In genomic region chr3:48157950-48158376, GRCh38 we compare ENCODE assay signal across 8 cellular contexts. TPM values are rescaled to one million over a fixed set of nuclear protein-coding genes. Genes with fewer than 3 reads are reported as not detected.
DNase-seq lines count a peak whose midpoint lies in the region; ATAC-seq, FAIRE-seq and TF ChIP-seq lines count a peak whose summit lies in the region.

No MANE protein-coding gene starts in this region.

- 0 out of 2 replicates have a peak overlapping the region, but pooled peaks have one; percentile 41 for H2AFZ ChIP-seq in K562 (ENCODE audit: low read depth, low read length)

- TF ChIP-seq RAD21 in A549 (conservative IDR thresholded peaks at IDR 0.05 in 1 of 2, IDR thresholded peaks at IDR 0.05 in 1 of 2) = peak; percentile 43 to 52; a peak in 4 of 5 replicates
- TF ChIP-seq RAD21 in K562 (CRISPR knock-in tag; conservative IDR thresholded peaks at IDR 0.05 in 1 of 2, IDR thresholded peaks at IDR 0.05 in 1 of 2) = peak; percentile 59 to 75

- in situ Hi-C loops in K562 (cut with MboI) = loop anchor here (10.0 kb wide), 2 partner anchors 293 to 633 kb away; no protein-coding TSS in a partner anchor

- H4K20me1 ChIP-seq in K562 (replicated peaks; ENCODE audit: control insufficient read depth, insufficient read depth, low read length) = no peaks in the 10 kb centered on the region; the same call in 1 of the 2 replicates

- H3K9ac ChIP-seq in K562 (ENCODE audit: insufficient read depth in 1 of 2, low read depth in 2 of 2, low read length in 2 of 2) = no peak overlapping the region

- H3K4me3 ChIP-seq in A549 (no peak overlapping the region), H7 (ENCODE audit: insufficient read depth, low read depth, low read length) (no peak overlapping the region), K562 (no peak overlapping the region)

- TF ChIP-seq CTCF in A549 (IDR thresholded peaks at IDR 0.05) = peak; percentile 54
- TF ChIP-seq CTCF in K562 (IDR thresholded peaks at IDR 0.05 in 2 of 3, conservative IDR thresholded peaks at IDR 0.05 in 1 of 3; ENCODE audit: insufficient read depth in 2 of 3, low read depth in 1 of 3, low read length in 3 of 3) = peak; percentile 87 to 96 (median 93)

- peak overlapping the region; percentile 5; the same call in 1 of the 3 replicates for H3K4me2 ChIP-seq in A549
- peak overlapping the region; percentile 30; the same call in 1 of the 2 replicates for H3K4me2 ChIP-seq in K562 (ENCODE audit: insufficient read depth, low read length)

- H3K79me2 ChIP-seq in K562 (ENCODE audit: control insufficient read depth, insufficient read depth, low read length) = no peaks in the 10 kb centered on the region

- CTCF ChIA-PET in A549 (lab: Yijun Ruan, JAX) = interaction anchor here (0.6 to 2.8 kb wide), 22 partner anchors 9 to 634 kb away, joined by 3 to 12 read pairs (median 4); no protein-coding TSS in a partner anchor
- CTCF ChIA-PET in K562 (lab: Yijun Ruan, JAX; ENCODE audit: low intra/inter-chr PET ratio) = interaction anchor here (0.6 to 1.8 kb wide), 3 partner anchors 331 to 736 kb away, joined by 4 to 5 read pairs (median 4); no protein-coding TSS in a partner anchor

- ATAC-seq in A549 (peak; percentile 51 to 65; a peak in 4 of 6 replicates), K562 (peak; percentile 92), HG03025 (IDR thresholded peaks at IDR 0.05; ENCODE audit: low FRiP score, unreplicated experiment) (no peak)

- no peak for TF ChIP-seq EP300 in A549 (IDR thresholded peaks at IDR 0.05)
- no peak for TF ChIP-seq EP300 in K562 (IDR thresholded peaks at IDR 0.05; ENCODE audit: low read length)

- peaks cover 36% of the 10 kb centered on the region for H3K4me1 ChIP-seq in A549
- peaks cover 0 to 12% of the 10 kb centered on the region in 2 experiments; a peak in 4 of 5 replicates for H3K4me1 ChIP-seq in K562 (replicated peaks in 1 of 2; ENCODE audit: control insufficient read depth in 2 of 2, insufficient read depth in 2 of 2, low read length in 2 of 2)

- no peak for TF ChIP-seq POLR2A in A549 (IDR thresholded peaks at IDR 0.05; ENCODE audit: low read length)
- no peak; the same call in 1 of the 2 replicates for TF ChIP-seq POLR2A in K562 (conservative IDR thresholded peaks at IDR 0.05)

- intact Hi-C loops in K562 (cut with micrococcal nuclease) = loop anchor here (5.0 to 10.0 kb wide), 2 partner anchors 71 to 443 kb away; no protein-coding TSS in a partner anchor

- H3K36me3 ChIP-seq in H7 (replicated peaks; ENCODE audit: control insufficient read depth, insufficient read depth, low read length) = peaks cover 24% of the 10 kb centered on the region
- peaks cover 49% of the 10 kb centered on the region; the same call in 2 of the 3 replicates for H3K36me3 ChIP-seq in K562 (ENCODE audit: control insufficient read depth, insufficient read depth, low read length)

- no peak for FAIRE-seq in A549 (lab: Jason Lieb, UNC)
- peak; percentile 79 for FAIRE-seq in K562 (lab: Jason Lieb, UNC)

- H3K9me3 ChIP-seq in A549 = no peaks in the 10 kb centered on the region
- no peaks in the 10 kb centered on the region for H3K9me3 ChIP-seq in K562 (replicated peaks; ENCODE audit: control insufficient read depth, insufficient read depth, low read depth, low read length)

- H3K27ac ChIP-seq in A549 (peak overlapping the region in 1 of 2 experiments; percentile 54; a peak in 3 of 6 replicates), K562 (ENCODE audit: extremely low read depth, low read depth, low read length) (no peak overlapping the region)

- WGBS in A549 (ENCODE audit: missing lambda C conversion rate) = 56% methylated on average over 5 of the region's 5 CpGs
- WGBS in K562 (ENCODE audit: insufficient coverage, low coverage, missing lambda C conversion rate) = 27% methylated on average over 5 of the region's 5 CpGs

- H3K9me1 ChIP-seq in K562 (ENCODE audit: control insufficient read depth, insufficient read depth, low read length) = no peaks in the 10 kb centered on the region

- DNase-seq in A549 (ENCODE audit: low read depth in 1 of 2, low spot score in 1 of 2) (peak; percentile 53 to 58), H7 (peak; percentile 74), SW480 (ENCODE audit: low spot score) (peak; percentile 28), K562 (ENCODE audit: extremely low read depth in 1 of 4, low spot score in 3 of 4) (peak; percentile 80 to 86 (median 82)), inferior parietal cortex (ENCODE audit: extremely low spot score) (peak; percentile 50), DMS153 treated with DMSO at 0.1 percent for 48 hours (lab: John Stamatoyannopoulos, UW; ENCODE audit: unreplicated experiment) (no peak)
- peak; percentile 60 for DNase-seq in stimulated activated CD4-positive, alpha-beta T cell treated with anti-CD3 and anti-CD28 coated beads, Interleukin-15, amount 100 ng/mL, for 24 hours

- H3K27me3 ChIP-seq in H7 (ENCODE audit: control insufficient read depth, insufficient read depth, low read length) (no peaks in the 10 kb centered on the region), K562 (ENCODE audit: control insufficient read depth in 2 of 2, insufficient read depth in 2 of 2, low read length in 2 of 2) (no peaks in the 10 kb centered on the region)

- no TSS peak for BruUV-seq in K562 (replicated peaks; lab: Mats Ljungman, UMichigan)

- POLR2A ChIA-PET in A549 (lab: Yijun Ruan, JAX) (no interaction called here), K562 (lab: Yijun Ruan, JAX) (interaction anchor here (0.5 to 1.3 kb wide), 7 partner anchors 9 to 876 kb away, joined by 3 to 7 read pairs (median 4); no protein-coding TSS in a partner anchor)

TF ChIP-seq in A549, 52 proteins besides CTCF, POLR2A, EP300 and RAD21:
- TF ChIP-seq TP53 (CRISPR knock-in tag; IDR thresholded peaks at IDR 0.05) = no peak
- no peak for TF ChIP-seq FOXS1 (CRISPR knock-in tag; IDR thresholded peaks at IDR 0.05)
- TF ChIP-seq SMC3 (IDR thresholded peaks at IDR 0.05) = 0 out of 3 replicates have a peak, but pooled peaks have one; percentile 22

TF ChIP-seq in K562, 482 proteins besides CTCF, POLR2A, EP300 and RAD21 (continues in another document):
- TF ChIP-seq CC2D1A (IDR thresholded peaks at IDR 0.05) (peak; percentile 49; the same call in 1 of the 2 replicates), HNRNPH1 (optimal IDR thresholded peaks at IDR 0.05; ENCODE audit: low read depth, low read length) (no peak), ETS1 (conservative IDR thresholded peaks at IDR 0.05; ENCODE audit: control insufficient read depth, low read depth, low read length) (0 out of 2 replicates have a peak, but pooled peaks have one; percentile 23), ARID1B (IDR thresholded peaks at IDR 0.05) (no peak), MAZ (CRISPR knock-in tag; conservative IDR thresholded peaks at IDR 0.05 in 1 of 2, IDR thresholded peaks at IDR 0.05 in 1 of 2) (peak in 1 of 2 experiments; percentile 28; a peak in 1 of 4 replicates), KLF16 (IDR thresholded peaks at IDR 0.05) (no peak), ZNF12 (CRISPR knock-in tag; IDR thresholded peaks at IDR 0.05) (no peak)

RNA-seq across cellular contexts. Expression of gene CDC25A, which starts 30.3 kb away (rescaled TPM):
- polyA plus RNA-seq in A549 (2011; rRNA removed) = 6.2 and 6.4 TPM in 2 replicates
- polyA plus RNA-seq in A549 (2012; cell fraction: cytosol; rRNA removed) = 5.8 and 9.3 TPM in 2 replicates
- 9.7 and 10.8 TPM in 2 replicates for polyA plus RNA-seq in A549 (2012; cell fraction: nucleus; rRNA removed)
- polyA plus RNA-seq in A549 (2017; fragmentation: RNase III; extraction: RNeasy Plus Mini Kit Qiagen cat#74134 plus additional on column Dnase treatment) = 9.8 to 10.2 TPM (median 10.0 TPM) in 3 replicates
- 8.1 and 9.0 TPM in 2 replicates for polyA minus RNA-seq in A549 (2011; rRNA and poly(A)+ RNA removed)
- 72.3 and 79.1 TPM in 2 replicates for total RNA-seq in H7 (2014; rRNA removed; shearing (Covaris generic))
- 39.9 and 44.1 TPM in 2 replicates for total RNA-seq in K562 (2011; cell fraction: chromatin; rRNA removed; ENCODE audit: low replicate concordance)
- total RNA-seq in K562 (2011; cell fraction: nucleolus; rRNA removed) = 24.7 and 27.9 TPM in 2 replicates
- 21.5 and 23.1 TPM in 2 replicates for total RNA-seq in K562 (2011; cell fraction: nucleoplasm; rRNA removed)
- 53.9 and 61.3 TPM in 2 replicates for total RNA-seq in K562 (2014; rRNA removed)
- 52.2 and 53.9 TPM in 2 replicates for total RNA-seq in K562 (2014; rRNA removed; fragmentation: Illumina TruSeq; extraction: Trizol)
- 45.6 and 51.8 TPM in 2 replicates for total RNA-seq in K562 (2015; rRNA removed; fragmentation: Illumina TruSeq; extraction: Trizol)
- total RNA-seq in K562 (2021) = 52.0 and 59.2 TPM in 2 replicates
- polyA plus RNA-seq in K562 (2011; rRNA removed) = 27.0 and 35.8 TPM in 2 replicates
- polyA plus RNA-seq in K562 (2011; cell fraction: cytosol; rRNA removed) = 19.2 and 35.0 TPM in 2 replicates
- 14.7 and 15.2 TPM in 2 replicates for polyA plus RNA-seq in K562 (2011; cell fraction: nucleus; rRNA removed)
- polyA plus RNA-seq in K562 (2012) = 19.6 and 29.2 TPM in 2 replicates
- 46.5 and 56.2 TPM in 2 replicates for polyA plus RNA-seq in K562 (2014; fragmentation: Illumina TruSeq; extraction: Trizol)
- 1 to 10 TPM; 3.4 to 5.0 TPM for polyA plus RNA-seq in K562 (2014; fragmentation: Nextera tagmentation; extraction: Ambion mirVana)
- 30.3 and 34.7 TPM in 2 replicates for polyA plus RNA-seq in K562 (2014; rRNA removed)
- polyA minus RNA-seq in K562 (2011; rRNA and poly(A)+ RNA removed) = 42.7 and 45.9 TPM in 2 replicates
- polyA minus RNA-seq in K562 (2011; cell fraction: cytosol; rRNA and poly(A)+ RNA removed) = 30.5 and 32.1 TPM in 2 replicates
- polyA minus RNA-seq in K562 (2011; cell fraction: nucleus; rRNA and poly(A)+ RNA removed) = 15.9 and 16.6 TPM in 2 replicates

Comparison
In these comparisons a context has a peak if more than half of its experiments do, and no peak if none do; other contexts are left out.
1. Of the 35 proteins assayed by ChIP-seq in both K562 and A549: peak only in K562: MAFK; only in A549: none; in both: CTCF, RAD21 and SMC3; in neither: 30; mixed calls (peak in some experiments, not most) for 1.